24 cellular contexts compared by ENCODE assay signal in the genomic region with DNA sequence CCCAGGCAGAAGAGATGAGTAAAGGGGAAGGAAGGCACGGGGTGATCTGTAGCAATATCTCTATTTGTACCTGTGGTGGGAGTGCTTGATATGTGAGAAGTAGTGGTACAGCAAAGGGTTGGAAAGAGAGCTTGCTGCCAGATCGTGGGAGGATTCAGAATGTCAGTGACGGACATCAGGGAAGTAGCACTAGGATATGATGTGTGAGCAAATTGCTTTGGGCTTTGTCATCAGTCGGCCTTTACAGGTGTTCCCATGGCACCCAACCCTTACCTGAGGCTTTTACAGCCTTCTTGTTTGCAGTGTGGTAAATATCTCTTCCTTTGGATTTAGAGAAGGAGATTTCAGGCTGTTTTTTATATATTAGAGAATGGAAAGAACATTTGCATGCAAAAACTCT.
DNase-seq lines count a peak whose midpoint lies in the region; ATAC-seq and TF ChIP-seq lines count a peak whose summit lies in the region.
"Had no signal": no experiment of that assay in that cellular context is flagged by ENCODE, and none has a peak within 500 bp of the region (broad histone marks: within the 10 kb centered on the region; RNA-seq: fewer than 3 reads in every experiment).

No MANE protein-coding gene starts in this region.

- peak; percentile 27 for DNase-seq in DMS153 treated with DMSO at 0.1 percent for 48 hours (lab: John Stamatoyannopoulos, UW; ENCODE audit: unreplicated experiment)
- DNase-seq in NCI-H146 treated with DMSO at 0.1 percent for 48 hours (lab: John Stamatoyannopoulos, UW; ENCODE audit: unreplicated experiment): peak; percentile 76
- peak; percentile 86 for DNase-seq in epithelial cell of prostate (ENCODE audit: low read depth, low spot score)
- DNase-seq: activated B cell treated with CpG ODN at 0.5 μM for 24 hours; activated CD4-positive, alpha-beta memory T cell treated with anti-CD3 and anti-CD28 coated beads, Interleukin-2, amount 10 ng/mL, durations not matched to agents 7 days and 5 days; activated gamma-delta T cell; activated naive CD8-positive, alpha-beta T cell treated with anti-CD3 and anti-CD28 coated beads, Interleukin-2, amount 50 U/mL, for 24 hours; activated T-cell treated with anti-CD3 and anti-CD28 coated beads for 4 hours; CD4-positive, alpha-beta T cell; cortex of kidney; DMS79 treated with DMSO at 0.1 percent for 48 hours; glutamatergic neuron; midbrain; NCI-H2081; NCI-H510A; uterus had no signal

- no peaks in the 10 kb centered on the region for H3K27me3 ChIP-seq in neutrophil
- H3K27me3 ChIP-seq: uterus had no signal

- ATAC-seq in GM18909 (IDR thresholded peaks at IDR 0.05; ENCODE audit: poor library complexity, unreplicated experiment) (no peak), GM21786 (IDR thresholded peaks at IDR 0.05; ENCODE audit: unreplicated experiment) (no peak), HG03565 (IDR thresholded peaks at IDR 0.05; ENCODE audit: unreplicated experiment) (no peak)
- ATAC-seq: activated naive CD8-positive, alpha-beta T cell treated with anti-CD3 and anti-CD28 coated beads, Interleukin-2, amount 50 U/mL, for 24 hours; K562; left lobe of liver; natural killer cell treated with Interleukin-12 subunit alpha and Interleukin-12 subunit beta and Interleukin-15 and Interleukin-18, amount 100 ng/mL, for 72 hours; SK-N-SH treated with all-trans-retinoic acid at 6 μM for 48 hours had no signal

- TF ChIP-seq CTCF in neutrophil (IDR thresholded peaks at IDR 0.05): no peak

- H3K36me3 ChIP-seq in neutrophil: no peaks in the 10 kb centered on the region
- H3K36me3 ChIP-seq: uterus had no signal

- H3K4me1 ChIP-seq in neutrophil (ENCODE audit: control insufficient read depth in 1 of 2, insufficient read depth in 1 of 2, low read depth in 1 of 2, low read length in 1 of 2): peaks cover 20 to 21% of the 10 kb centered on the region in 2 experiments
- H3K4me1 ChIP-seq: uterus had no signal

- H3K27ac ChIP-seq in epithelial cell of prostate (peak overlapping the region; percentile 65), neutrophil (peak overlapping the region; percentile 11)
- H3K27ac ChIP-seq: uterus had no signal

- no peaks in the 10 kb centered on the region for H3K9me3 ChIP-seq in neutrophil
- H3K9me3 ChIP-seq: uterus had no signal

- no peak overlapping the region for H3K4me3 ChIP-seq in neutrophil (ENCODE audit: low read depth in 1 of 2, low read length in 1 of 2)
- H3K4me3 ChIP-seq: K562, uterus had no signal

Comparison
In these comparisons a context has a peak if more than half of its experiments do, and no peak if none do; other contexts are left out.
1. DNase-seq: peak in every context shown above with its lines; median percentile 86 in epithelial cell of prostate; 76 in NCI-H146 treated with DMSO at 0.1 percent for 48 hours; 27 in DMS153 treated with DMSO at 0.1 percent for 48 hours.